In genomic region chr5:74396913-74397606, GRCh38 we compare ENCODE assay signal across 20 cellular contexts.
DNase-seq lines count a peak whose midpoint lies in the region; ATAC-seq and TF ChIP-seq lines count a peak whose summit lies in the region.
"Had no signal": no experiment of that assay in that cellular context is flagged by ENCODE, and none has a peak within 500 bp of the region (broad histone marks: within the 10 kb centered on the region; RNA-seq: fewer than 3 reads in every experiment).

No MANE protein-coding gene starts in this region.

- DNase-seq in DMS 273 (lab: John Stamatoyannopoulos, UW; ENCODE audit: unreplicated experiment) (peak; percentile 23), DMS 273 treated with DMSO at 0.1 percent for 48 hours (lab: John Stamatoyannopoulos, UW) (no peak), RPMI7951 (ENCODE audit: low read depth) (peak; percentile 33), fibroblast of mammary gland (ENCODE audit: low read depth) (peak; percentile 17), psoas muscle (peak in 1 of 2 donors; percentile 55), GOT3 (lab: John Stamatoyannopoulos, UW) (no peak)
- no peak for DNase-seq in stimulated activated CD4-positive, alpha-beta T cell treated with anti-CD3 and anti-CD28 coated beads, Interleukin-12 subunit alpha, Interleukin-12 subunit beta, amount 100 ng/mL, for 4 hours
- DNase-seq: activated CD4-positive, alpha-beta T cell treated with anti-CD3 and anti-CD28 coated beads for 4 hours; dorsolateral prefrontal cortex; erythroblast; IMR-90; NCI-H1694 treated with DMSO at 0.1 percent for 48 hours; RPMI8226; stimulated activated CD4-positive, alpha-beta T cell treated with anti-CD3 and anti-CD28 coated beads, Interleukin-1b, Interleukin-23, amount 100 ng/mL, for 48 hours; stimulated activated naive CD4-positive, alpha-beta T cell; thyroid gland had no signal

- TF ChIP-seq CTCF in fibroblast of mammary gland (conservative IDR thresholded peaks at IDR 0.05; ENCODE audit: control insufficient read depth, insufficient read depth, low read depth, low read length) (no peak), psoas muscle (IDR thresholded peaks at IDR 0.05) (no peak)

- no peak overlapping the region for H3K4me3 ChIP-seq in fibroblast of mammary gland (ENCODE audit: control insufficient read depth, low read depth, low read length)
- no peak overlapping the region for H3K4me3 ChIP-seq in psoas muscle
- H3K4me3 ChIP-seq: BLaER1, dorsolateral prefrontal cortex, HAP-1, thyroid gland had no signal

- peak overlapping the region; percentile 5 for H3K27ac ChIP-seq in psoas muscle
- H3K27ac ChIP-seq: 22Rv1, BLaER1, dorsolateral prefrontal cortex, thyroid gland had no signal

- no peaks in the 10 kb centered on the region for H3K36me3 ChIP-seq in psoas muscle (ENCODE audit: insufficient read depth in 1 of 2, low read depth in 1 of 2)
- H3K36me3 ChIP-seq: BLaER1, HAP-1, thyroid gland had no signal

- intact Hi-C loops in psoas muscle (cut with DNase I), result no loop called here

- H3K9me3 ChIP-seq in psoas muscle, result no peaks in the 10 kb centered on the region
- H3K9me3 ChIP-seq: BLaER1, HAP-1, thyroid gland had no signal

- 35 to 48% (median 44%) methylated on average over 10 of the region's 10 CpGs for WGBS in psoas muscle, 3 donors

- ATAC-seq in psoas muscle, result peak; percentile 26 to 55 (median 49)
- ATAC-seq in GM18870 (IDR thresholded peaks at IDR 0.05; ENCODE audit: unreplicated experiment), result no peak

- H3K4me1 ChIP-seq in psoas muscle, result peaks cover 24% of the 10 kb centered on the region
- H3K4me1 ChIP-seq: BLaER1, HAP-1, thyroid gland had no signal

- no peaks in the 10 kb centered on the region for H3K27me3 ChIP-seq in psoas muscle (ENCODE audit: insufficient read depth in 3 of 3, low read length in 2 of 3)
- H3K27me3 ChIP-seq: BLaER1, dorsolateral prefrontal cortex, thyroid gland had no signal

Comparison
In these comparisons a context has a peak if more than half of its experiments do, and no peak if none do; other contexts are left out.
1. DNase-seq: peak in DMS 273 (single experiment), RPMI7951 (single experiment) and fibroblast of mammary gland (single experiment); none in DMS 273 treated with DMSO at 0.1 percent for 48 hours (single experiment), stimulated activated CD4-positive, alpha-beta T cell treated with anti-CD3 and anti-CD28 coated beads, Interleukin-12 subunit alpha, Interleukin-12 subunit beta, amount 100 ng/mL, for 4 hours (single experiment) and GOT3 (single experiment).